Comparison of ENCODE assay signal across 1 cellular context in genomic region chr7:129433823-129434171, GRCh38.
TF ChIP-seq lines count a peak whose summit lies in the region.

No MANE protein-coding gene starts in this region.

TF ChIP-seq in HepG2, 621 proteins besides CTCF, POLR2A, EP300 and RAD21 (continued from another document):
- TF ChIP-seq ZIK1 (CRISPR knock-in tag; IDR thresholded peaks at IDR 0.05; ENCODE audit: borderline replicate concordance, low read depth) (peak; percentile 77; the same call in 1 of the 2 replicates), ZNF737 (CRISPR knock-in tag; IDR thresholded peaks at IDR 0.05; ENCODE audit: borderline replicate concordance) (no peak), SIN3B (IDR thresholded peaks at IDR 0.05; ENCODE audit: low read length) (no peak), ATF7-NPFF (CRISPR knock-in tag; IDR thresholded peaks at IDR 0.05; ENCODE audit: low read depth) (no peak), ZFP36 (IDR thresholded peaks at IDR 0.05; ENCODE audit: borderline replicate concordance, low read depth, low read length, partially characterized antibody) (no peak), EEA1 (CRISPR knock-in tag; IDR thresholded peaks at IDR 0.05; ENCODE audit: borderline replicate concordance) (0 out of 2 replicates have a peak, but pooled peaks have one; percentile 14), ZNF850 (CRISPR knock-in tag; conservative IDR thresholded peaks at IDR 0.05) (no peak), ZNF781 (CRISPR knock-in tag; IDR thresholded peaks at IDR 0.05; ENCODE audit: borderline replicate concordance, not compliant biosample characterization) (no peak), ZNF891 (CRISPR knock-in tag; IDR thresholded peaks at IDR 0.05) (0 out of 2 replicates have a peak, but pooled peaks have one; percentile 19), ZEB1 (IDR thresholded peaks at IDR 0.05; ENCODE audit: insufficient replicate concordance, low read depth) (peak; percentile 25), KLF12 (CRISPR knock-in tag; IDR thresholded peaks at IDR 0.05; ENCODE audit: borderline replicate concordance) (no peak), ZNF441 (CRISPR knock-in tag; IDR thresholded peaks at IDR 0.05; ENCODE audit: borderline replicate concordance) (no peak), HNRNPUL1 (IDR thresholded peaks at IDR 0.05; ENCODE audit: low read depth, low read length) (no peak), EED (CRISPR knock-in tag; IDR thresholded peaks at IDR 0.05) (0 out of 2 replicates have a peak, but pooled peaks have one; percentile 19), CREB1 (IDR thresholded peaks at IDR 0.05) (no peak), CREB1 (CRISPR knock-in tag; IDR thresholded peaks at IDR 0.05) (no peak), TOPORS (CRISPR knock-in tag; IDR thresholded peaks at IDR 0.05) (no peak), ZNF780A (CRISPR knock-in tag; IDR thresholded peaks at IDR 0.05) (no peak), ZNF510 (CRISPR knock-in tag; IDR thresholded peaks at IDR 0.05; ENCODE audit: low read depth) (no peak), HMG20B (CRISPR knock-in tag; conservative IDR thresholded peaks at IDR 0.05) (no peak), GFI1 (CRISPR knock-in tag; IDR thresholded peaks at IDR 0.05; ENCODE audit: borderline replicate concordance) (0 out of 2 replicates have a peak, but pooled peaks have one; percentile 19), ADNP (CRISPR knock-in tag; IDR thresholded peaks at IDR 0.05) (no peak), TCF7 (IDR thresholded peaks at IDR 0.05; ENCODE audit: low read depth) (no peak), ZNF879 (CRISPR knock-in tag; IDR thresholded peaks at IDR 0.05) (0 out of 2 replicates have a peak, but pooled peaks have one; percentile 75), ZNF607 (CRISPR knock-in tag; IDR thresholded peaks at IDR 0.05; ENCODE audit: borderline replicate concordance) (no peak), NRL (CRISPR knock-in tag; IDR thresholded peaks at IDR 0.05; ENCODE audit: borderline replicate concordance) (0 out of 2 replicates have a peak, but pooled peaks have one; percentile 6), ZNF552 (CRISPR knock-in tag; IDR thresholded peaks at IDR 0.05; ENCODE audit: borderline replicate concordance) (0 out of 2 replicates have a peak, but pooled peaks have one; percentile 42), XRCC5 (optimal IDR thresholded peaks at IDR 0.05; ENCODE audit: low read length) (peak; percentile 35), NCOA1 (CRISPR knock-in tag; IDR thresholded peaks at IDR 0.05) (no peak), ZNF572 (CRISPR knock-in tag; IDR thresholded peaks at IDR 0.05) (0 out of 2 replicates have a peak, but pooled peaks have one; percentile 70), ZNF616 (CRISPR knock-in tag; IDR thresholded peaks at IDR 0.05; ENCODE audit: low read depth) (peak; percentile 82), HNRNPLL (IDR thresholded peaks at IDR 0.05; ENCODE audit: low read depth, low read length, poor library complexity, severe bottlenecking) (no peak), U2AF1 (optimal IDR thresholded peaks at IDR 0.05; ENCODE audit: low read depth, low read length) (no peak), HOXA3 (CRISPR knock-in tag; IDR thresholded peaks at IDR 0.05) (no peak), BRD4 (CRISPR knock-in tag; IDR thresholded peaks at IDR 0.05) (peak; percentile 41; the same call in 1 of the 2 replicates), PITX1 (CRISPR knock-in tag; IDR thresholded peaks at IDR 0.05) (0 out of 2 replicates have a peak, but pooled peaks have one; percentile 14), NFE2L2 (IDR thresholded peaks at IDR 0.05; ENCODE audit: low read length) (0 out of 2 replicates have a peak, but pooled peaks have one; percentile 7), MXI1 (IDR thresholded peaks at IDR 0.05; ENCODE audit: borderline replicate concordance, low read depth, low read length) (no peak), ZNF589 (CRISPR knock-in tag; conservative IDR thresholded peaks at IDR 0.05) (no peak), HNF1A (IDR thresholded peaks at IDR 0.05; ENCODE audit: low read depth) (no peak), HNF1A (CRISPR knock-in tag; IDR thresholded peaks at IDR 0.05; ENCODE audit: borderline replicate concordance) (0 out of 2 replicates have a peak, but pooled peaks have one; percentile 0), ZNF747 (CRISPR knock-in tag; IDR thresholded peaks at IDR 0.05; ENCODE audit: borderline replicate concordance) (0 out of 2 replicates have a peak, but pooled peaks have one; percentile 2), RARA (CRISPR knock-in tag; IDR thresholded peaks at IDR 0.05) (no peak), MAX (IDR thresholded peaks at IDR 0.05) (peak; percentile 48; the same call in 1 of the 2 replicates), ZNF713 (CRISPR knock-in tag; IDR thresholded peaks at IDR 0.05) (no peak), SCMH1 (CRISPR knock-in tag; IDR thresholded peaks at IDR 0.05; ENCODE audit: borderline replicate concordance) (no peak)
- TF ChIP-seq, protein P1, sequence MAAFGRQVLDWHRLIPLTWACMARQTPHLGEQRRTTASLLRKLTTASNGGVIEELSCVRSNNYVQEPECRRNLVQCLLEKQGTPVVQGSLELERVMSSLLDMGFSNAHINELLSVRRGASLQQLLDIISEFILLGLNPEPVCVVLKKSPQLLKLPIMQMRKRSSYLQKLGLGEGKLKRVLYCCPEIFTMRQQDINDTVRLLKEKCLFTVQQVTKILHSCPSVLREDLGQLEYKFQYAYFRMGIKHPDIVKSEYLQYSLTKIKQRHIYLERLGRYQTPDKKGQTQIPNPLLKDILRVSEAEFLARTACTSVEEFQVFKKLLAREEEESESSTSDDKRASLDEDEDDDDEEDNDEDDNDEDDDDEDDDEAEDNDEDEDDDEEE (CRISPR knock-in tag; IDR thresholded peaks at IDR 0.05), result no peak
- TF ChIP-seq, protein P2, sequence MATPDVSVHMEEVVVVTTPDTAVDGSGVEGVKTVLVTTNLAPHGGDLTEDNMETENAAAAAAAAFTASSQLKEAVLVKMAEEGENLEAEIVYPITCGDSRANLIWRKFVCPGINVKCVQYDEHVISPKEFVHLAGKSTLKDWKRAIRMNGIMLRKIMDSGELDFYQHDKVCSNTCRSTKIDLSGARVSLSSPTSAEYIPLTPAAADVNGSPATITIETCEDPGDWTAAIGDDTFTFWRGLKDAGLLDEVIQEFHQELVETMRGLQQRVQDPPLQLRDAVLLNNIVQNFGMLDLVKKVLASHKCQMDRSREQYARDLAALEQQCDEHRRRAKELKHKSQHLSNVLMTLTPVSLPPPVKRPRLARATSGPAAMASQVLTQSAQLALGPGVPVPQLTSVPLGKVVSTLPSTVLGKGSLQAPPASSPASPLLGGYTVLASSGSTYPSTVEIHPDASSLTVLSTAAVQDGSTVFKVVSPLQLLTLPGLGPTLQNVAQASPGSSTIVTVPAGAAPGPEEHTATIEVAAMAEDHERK (CRISPR knock-in tag; IDR thresholded peaks at IDR 0.05; ENCODE audit: low read depth), result no peak
- TF ChIP-seq, protein P3, sequence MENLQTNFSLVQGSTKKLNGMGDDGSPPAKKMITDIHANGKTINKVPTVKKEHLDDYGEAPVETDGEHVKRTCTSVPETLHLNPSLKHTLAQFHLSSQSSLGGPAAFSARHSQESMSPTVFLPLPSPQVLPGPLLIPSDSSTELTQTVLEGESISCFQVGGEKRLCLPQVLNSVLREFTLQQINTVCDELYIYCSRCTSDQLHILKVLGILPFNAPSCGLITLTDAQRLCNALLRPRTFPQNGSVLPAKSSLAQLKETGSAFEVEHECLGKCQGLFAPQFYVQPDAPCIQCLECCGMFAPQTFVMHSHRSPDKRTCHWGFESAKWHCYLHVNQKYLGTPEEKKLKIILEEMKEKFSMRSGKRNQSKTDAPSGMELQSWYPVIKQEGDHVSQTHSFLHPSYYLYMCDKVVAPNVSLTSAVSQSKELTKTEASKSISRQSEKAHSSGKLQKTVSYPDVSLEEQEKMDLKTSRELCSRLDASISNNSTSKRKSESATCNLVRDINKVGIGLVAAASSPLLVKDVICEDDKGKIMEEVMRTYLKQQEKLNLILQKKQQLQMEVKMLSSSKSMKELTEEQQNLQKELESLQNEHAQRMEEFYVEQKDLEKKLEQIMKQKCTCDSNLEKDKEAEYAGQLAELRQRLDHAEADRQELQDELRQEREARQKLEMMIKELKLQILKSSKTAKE (CRISPR knock-in tag; IDR thresholded peaks at IDR 0.05; ENCODE audit: borderline replicate concordance), result no peak
- TF ChIP-seq, protein P4, sequence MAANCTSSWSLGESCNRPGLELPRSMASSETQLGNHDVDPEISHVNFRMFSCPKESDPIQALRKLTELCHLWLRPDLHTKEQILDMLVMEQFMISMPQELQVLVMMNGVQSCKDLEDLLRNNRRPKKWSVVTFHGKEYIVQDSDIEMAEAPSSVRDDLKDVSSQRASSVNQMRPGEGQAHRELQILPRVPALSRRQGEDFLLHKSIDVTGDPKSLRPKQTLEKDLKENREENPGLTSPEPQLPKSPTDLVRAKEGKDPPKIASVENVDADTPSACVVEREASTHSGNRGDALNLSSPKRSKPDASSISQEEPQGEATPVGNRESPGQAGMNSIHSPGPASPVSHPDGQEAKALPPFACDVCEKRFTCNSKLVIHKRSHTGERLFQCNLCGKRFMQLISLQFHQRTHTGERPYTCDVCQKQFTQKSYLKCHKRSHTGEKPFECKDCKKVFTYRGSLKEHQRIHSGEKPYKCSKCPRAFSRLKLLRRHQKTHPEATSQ (CRISPR knock-in tag; IDR thresholded peaks at IDR 0.05; ENCODE audit: borderline replicate concordance), result no peak
- TF ChIP-seq, protein P5, sequence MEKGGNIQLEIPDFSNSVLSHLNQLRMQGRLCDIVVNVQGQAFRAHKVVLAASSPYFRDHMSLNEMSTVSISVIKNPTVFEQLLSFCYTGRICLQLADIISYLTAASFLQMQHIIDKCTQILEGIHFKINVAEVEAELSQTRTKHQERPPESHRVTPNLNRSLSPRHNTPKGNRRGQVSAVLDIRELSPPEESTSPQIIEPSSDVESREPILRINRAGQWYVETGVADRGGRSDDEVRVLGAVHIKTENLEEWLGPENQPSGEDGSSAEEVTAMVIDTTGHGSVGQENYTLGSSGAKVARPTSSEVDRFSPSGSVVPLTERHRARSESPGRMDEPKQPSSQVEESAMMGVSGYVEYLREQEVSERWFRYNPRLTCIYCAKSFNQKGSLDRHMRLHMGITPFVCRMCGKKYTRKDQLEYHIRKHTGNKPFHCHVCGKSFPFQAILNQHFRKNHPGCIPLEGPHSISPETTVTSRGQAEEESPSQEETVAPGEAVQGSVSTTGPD (CRISPR knock-in tag; IDR thresholded peaks at IDR 0.05), result 0 out of 2 replicates have a peak, but pooled peaks have one; percentile 28
